In genomic region chr15:60795471-60795870, GRCh38 we compare ENCODE assay signal across 2 cellular contexts.
TF ChIP-seq lines count a peak whose summit lies in the region.

No MANE protein-coding gene starts in this region.

TF ChIP-seq in IMR-90, 13 proteins besides CTCF, POLR2A, EP300 and RAD21:
- TF ChIP-seq FOS (IDR thresholded peaks at IDR 0.05; ENCODE audit: low read depth, low read length) (no peak), BHLHE40 (IDR thresholded peaks at IDR 0.05; ENCODE audit: low read depth, low read length) (no peak), CEBPB (IDR thresholded peaks at IDR 0.05; ENCODE audit: low read depth, low read length) (0 out of 2 replicates have a peak, but pooled peaks have one; percentile 15), USF2 (IDR thresholded peaks at IDR 0.05; ENCODE audit: low read depth, low read length) (no peak)
- TF ChIP-seq, protein P1, sequence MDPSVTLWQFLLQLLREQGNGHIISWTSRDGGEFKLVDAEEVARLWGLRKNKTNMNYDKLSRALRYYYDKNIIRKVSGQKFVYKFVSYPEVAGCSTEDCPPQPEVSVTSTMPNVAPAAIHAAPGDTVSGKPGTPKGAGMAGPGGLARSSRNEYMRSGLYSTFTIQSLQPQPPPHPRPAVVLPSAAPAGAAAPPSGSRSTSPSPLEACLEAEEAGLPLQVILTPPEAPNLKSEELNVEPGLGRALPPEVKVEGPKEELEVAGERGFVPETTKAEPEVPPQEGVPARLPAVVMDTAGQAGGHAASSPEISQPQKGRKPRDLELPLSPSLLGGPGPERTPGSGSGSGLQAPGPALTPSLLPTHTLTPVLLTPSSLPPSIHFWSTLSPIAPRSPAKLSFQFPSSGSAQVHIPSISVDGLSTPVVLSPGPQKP (IDR thresholded peaks at IDR 0.05; ENCODE audit: borderline replicate concordance, low read depth, low read length): no peak

TF ChIP-seq in H1, 55 proteins besides CTCF, POLR2A, EP300 and RAD21:
- no peak for TF ChIP-seq TCF12 (IDR thresholded peaks at IDR 0.05; ENCODE audit: low read depth, low read length)
- no peak for TF ChIP-seq RFX5 (IDR thresholded peaks at IDR 0.05; ENCODE audit: borderline replicate concordance, low read depth, low read length)
- no peak for TF ChIP-seq GTF2F1 (IDR thresholded peaks at IDR 0.05; ENCODE audit: borderline replicate concordance, low read depth, low read length)
- no peak for TF ChIP-seq CEBPB (IDR thresholded peaks at IDR 0.05; ENCODE audit: low read depth, low read length)
- TF ChIP-seq CHD1 (IDR thresholded peaks at IDR 0.05; ENCODE audit: low read depth, low read length): no peak
- TF ChIP-seq ASH2L (IDR thresholded peaks at IDR 0.05; ENCODE audit: low read length): no peak
- no peak for TF ChIP-seq SRF (IDR thresholded peaks at IDR 0.05; ENCODE audit: low read depth, low read length)
